In genomic region chr15:77497942-77498361, GRCh38 we compare ENCODE assay signal across 10 cellular contexts.
DNase-seq lines count a peak whose midpoint lies in the region; ATAC-seq and TF ChIP-seq lines count a peak whose summit lies in the region.
"Had no signal": no experiment of that assay in that cellular context is flagged by ENCODE, and none has a peak within 500 bp of the region (broad histone marks: within the 10 kb centered on the region; RNA-seq: fewer than 3 reads in every experiment).

No MANE protein-coding gene starts in this region.

- H3K27ac ChIP-seq in brain microvascular endothelial cell, result no peak overlapping the region

- H3K27ac Mint-ChIP-seq in stimulated activated naive B cell treated with anti-CD40 and anti-IgM and Interleukin-4, amounts not matched to agents 10 μg/mL and 1 μg/mL and 100 μg/mL, for 72 hours, result no peak overlapping the region
- H3K27ac Mint-ChIP-seq: T-helper 2 cell treated with Interferon-gamma antibody and Interleukin-4, amounts not matched to agents 5 μg/mL and 100 μg/mL, for 36 hours had no signal

- peaks cover 34 to 37% of the 10 kb centered on the region in 2 donors for H3K36me3 Mint-ChIP-seq in stimulated activated naive B cell treated with anti-CD40 and anti-IgM and Interleukin-4, amounts not matched to agents 10 μg/mL and 1 μg/mL and 100 μg/mL, for 72 hours

- H3K36me3 ChIP-seq in H7 (replicated peaks; ENCODE audit: control insufficient read depth, insufficient read depth, low read length) (no peaks in the 10 kb centered on the region), brain microvascular endothelial cell (replicated peaks) (no peaks in the 10 kb centered on the region)

- peak; percentile 19 for DNase-seq in H7
- DNase-seq in brain microvascular endothelial cell, result peak; percentile 16
- DNase-seq in left kidney (ENCODE audit: low read depth, low spot score), result peak; percentile 73
- no peak for DNase-seq in sciatic nerve (ENCODE audit: low spot score)
- DNase-seq in UCSD-AML1 (lab: John Stamatoyannopoulos, UW; ENCODE audit: unreplicated experiment), result no peak
- DNase-seq in stimulated activated naive B cell treated with anti-CD40 and anti-IgM and Interleukin-4, amounts not matched to agents 10 μg/mL and 1 μg/mL and 100 μg/mL, for 72 hours, result no peak
- no peak for DNase-seq in stimulated activated CD4-positive, alpha-beta T cell treated with anti-CD3 and anti-CD28 coated beads, Interleukin-15, amount 100 ng/mL, for 24 hours
- no peak for DNase-seq in NCI-H510A (lab: John Stamatoyannopoulos, UW)
- DNase-seq: activated T-cell treated with anti-CD3 and anti-CD28 coated beads, Interleukin-2, amount 50 U/mL, for 4 hours had no signal

- H3K4me3 ChIP-seq in H7 (ENCODE audit: insufficient read depth, low read depth, low read length) (no peak overlapping the region), brain microvascular endothelial cell (ENCODE audit: low read depth, low read length) (no peak overlapping the region)

- in situ Hi-C loops in brain microvascular endothelial cell (cut with HindIII; ENCODE audit: low pct_ligation_motif_present, low sequenced_read_pairs), result no loop called here

- H3K4me3 Mint-ChIP-seq in stimulated activated naive B cell treated with anti-CD40 and anti-IgM and Interleukin-4, amounts not matched to agents 10 μg/mL and 1 μg/mL and 100 μg/mL, for 72 hours, result no peak overlapping the region
- H3K4me3 Mint-ChIP-seq: activated T-cell treated with anti-CD3 and anti-CD28 coated beads, Interleukin-2, amount 50 U/mL, for 4 hours; T-helper 2 cell treated with Interferon-gamma antibody and Interleukin-4, amounts not matched to agents 5 μg/mL and 100 μg/mL, for 36 hours had no signal

- H3K4me1 Mint-ChIP-seq in stimulated activated naive B cell treated with anti-CD40 and anti-IgM and Interleukin-4, amounts not matched to agents 10 μg/mL and 1 μg/mL and 100 μg/mL, for 72 hours, result peaks cover 18 to 31% of the 10 kb centered on the region in 2 donors

- no peak for TF ChIP-seq CTCF in brain microvascular endothelial cell (IDR thresholded peaks at IDR 0.05; ENCODE audit: low read depth, low read length, missing control alignments)

- H3K27me3 Mint-ChIP-seq in stimulated activated naive B cell treated with anti-CD40 and anti-IgM and Interleukin-4, amounts not matched to agents 10 μg/mL and 1 μg/mL and 100 μg/mL, for 72 hours, result no peaks in the 10 kb centered on the region

- H3K9me3 Mint-ChIP-seq in stimulated activated naive B cell treated with anti-CD40 and anti-IgM and Interleukin-4, amounts not matched to agents 10 μg/mL and 1 μg/mL and 100 μg/mL, for 72 hours, result peaks cover 0 to 3% of the 10 kb centered on the region in 2 donors
- H3K9me3 Mint-ChIP-seq: activated T-cell treated with anti-CD3 and anti-CD28 coated beads, Interleukin-2, amount 50 U/mL, for 4 hours; T-helper 2 cell treated with Interferon-gamma antibody and Interleukin-4, amounts not matched to agents 5 μg/mL and 100 μg/mL, for 36 hours had no signal

- intact Hi-C loops in sciatic nerve (cut with DNase I), result loop anchor here (10.0 kb wide), 1 partner anchor 383 kb away; no protein-coding TSS in a partner anchor

- H3K27me3 ChIP-seq in H7 (ENCODE audit: control insufficient read depth, insufficient read depth, low read length) (no peaks in the 10 kb centered on the region), brain microvascular endothelial cell (replicated peaks) (no peaks in the 10 kb centered on the region)

- peak; percentile 38 for ATAC-seq in sciatic nerve
- no peak for ATAC-seq in stimulated activated naive B cell treated with anti-CD40 and anti-IgM and Interleukin-4, amounts not matched to agents 10 μg/mL and 1 μg/mL and 100 μg/mL, for 72 hours (replicated peaks)
- ATAC-seq: activated T-cell treated with anti-CD3 and anti-CD28 coated beads, Interleukin-2, amount 50 U/mL, for 4 hours had no signal

Comparison
In these comparisons a context has a peak if more than half of its experiments do, and no peak if none do; other contexts are left out.
1. DNase-seq: peak in H7 (single experiment), brain microvascular endothelial cell (single experiment) and left kidney (single experiment); none in sciatic nerve (single experiment), UCSD-AML1 (single experiment), stimulated activated naive B cell treated with anti-CD40 and anti-IgM and Interleukin-4, amounts not matched to agents 10 μg/mL and 1 μg/mL and 100 μg/mL, for 72 hours (single experiment), stimulated activated CD4-positive, alpha-beta T cell treated with anti-CD3 and anti-CD28 coated beads, Interleukin-15, amount 100 ng/mL, for 24 hours (single experiment) and NCI-H510A (single experiment).